Comparison of ENCODE assay signal across 21 cellular contexts in the genomic region with DNA sequence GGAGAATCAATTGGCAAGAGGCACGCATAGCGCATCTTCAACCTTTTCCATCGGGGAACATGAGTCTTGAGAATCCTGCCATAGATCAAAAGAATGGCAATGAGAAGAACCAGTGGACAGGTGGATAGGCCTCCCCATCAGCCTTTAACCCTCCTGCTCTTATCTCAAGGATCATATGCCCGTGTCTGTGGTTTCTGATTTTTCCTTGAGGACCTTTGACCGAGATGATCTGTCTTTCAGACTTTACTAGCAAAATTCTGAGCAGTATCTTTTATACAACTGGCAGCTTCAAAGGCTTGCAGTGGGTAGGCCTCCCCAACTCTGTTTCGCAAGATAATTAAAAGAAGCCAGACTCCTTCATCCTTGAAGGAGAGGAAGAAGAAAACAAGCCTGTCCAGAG.
A peak's percentile ranks its signal among the peaks of the same experiment; 100 is the strongest.
DNase-seq lines count a peak whose midpoint lies in the region; ATAC-seq and TF ChIP-seq lines count a peak whose summit lies in the region.
"Had no signal": no experiment of that assay in that cellular context is flagged by ENCODE, and none has a peak within 500 bp of the region (broad histone marks: within the 10 kb centered on the region; RNA-seq: fewer than 3 reads in every experiment).

No MANE protein-coding gene starts in this region.

- DNase-seq in left colon (no peak), mucosa of descending colon (no peak), MG63 (no peak), HK-2 (ENCODE audit: unreplicated experiment) (no peak)
- DNase-seq: 8988T; BE2C; C1 segment of cervical spinal cord; Caco-2; CD4-positive, alpha-beta memory T cell; CD4-positive, alpha-beta T cell; CD8-positive, alpha-beta memory T cell; CD8-positive, alpha-beta T cell; COR-L47; DMS 273 treated with DMSO at 0.1 percent for 48 hours; DMS153; DMS79; DMS79 treated with DMSO at 0.1 percent for 48 hours; DND-41 had no signal

- peak; percentile 67 for ATAC-seq in left colon
- peak; percentile 58 for ATAC-seq in mucosa of descending colon
- ATAC-seq: CD8-positive, alpha-beta T cell had no signal

- H3K36me3 ChIP-seq in mucosa of descending colon (ENCODE audit: low read depth) (no peaks in the 10 kb centered on the region), MG63 (no peaks in the 10 kb centered on the region)
- H3K36me3 ChIP-seq: BE2C; BLaER1; BLaER1 treated with 17β-estradiol and CSF1 and Interleukin-3, amounts not matched to agents 10 nM and 100 nM had no signal

- intact Hi-C loops in left colon (cut with DNase I, micrococcal nuclease): no loop called here
- intact Hi-C loops in mucosa of descending colon (cut with DNase I, micrococcal nuclease): no loop called here

- no peak overlapping the region for H3K4me3 ChIP-seq in mucosa of descending colon
- H3K4me3 ChIP-seq in MG63: no peak overlapping the region
- H3K4me3 ChIP-seq: A549; BLaER1; BLaER1 treated with 17β-estradiol and CSF1 and Interleukin-3, amounts not matched to agents 10 nM and 100 nM had no signal

- no peaks in the 10 kb centered on the region for H3K4me1 ChIP-seq in mucosa of descending colon (ENCODE audit: low read depth)
- H3K4me1 ChIP-seq: A549; BE2C; BLaER1; BLaER1 treated with 17β-estradiol and CSF1 and Interleukin-3, amounts not matched to agents 10 nM and 100 nM; Caco-2 had no signal

- TF ChIP-seq CTCF in mucosa of descending colon (IDR thresholded peaks at IDR 0.05): no peak

- no peaks in the 10 kb centered on the region for H3K27me3 ChIP-seq in MG63
- H3K27me3 ChIP-seq: BE2C had no signal

- H3K9me3 ChIP-seq in mucosa of descending colon (no peaks in the 10 kb centered on the region), MG63 (no peaks in the 10 kb centered on the region)
- H3K9me3 ChIP-seq: A549, BE2C, Caco-2 had no signal
